ENCODE assay signal across 24 cellular contexts in genomic region chr3:73835945-73836344, GRCh38.
"Had no signal": no experiment of that assay in that cellular context is flagged by ENCODE, and none has a peak within 500 bp of the region (broad histone marks: within the 10 kb centered on the region; RNA-seq: fewer than 3 reads in every experiment).

No MANE protein-coding gene starts in this region.

- H3K27ac ChIP-seq: colonic mucosa, coronary artery, dorsolateral prefrontal cortex, epithelial cell of prostate, esophagus muscularis mucosa, esophagus squamous epithelium, foreskin keratinocyte, gastrocnemius medialis, gastroesophageal sphincter, heart left ventricle, heart right ventricle, hepatocyte had no signal

- H3K36me3 ChIP-seq: colonic mucosa, esophagus muscularis mucosa, esophagus squamous epithelium, gastrocnemius medialis, gastroesophageal sphincter, heart left ventricle, heart right ventricle had no signal

- H3K4me3 ChIP-seq: colonic mucosa, coronary artery, dorsolateral prefrontal cortex, esophagus muscularis mucosa, esophagus squamous epithelium, gastrocnemius medialis, gastroesophageal sphincter, heart left ventricle, heart right ventricle, hepatocyte had no signal

- H3K4me1 ChIP-seq: colonic mucosa, esophagus muscularis mucosa, esophagus squamous epithelium, foreskin keratinocyte, gastrocnemius medialis, gastroesophageal sphincter, heart left ventricle, heart right ventricle had no signal

- H3K9me3 ChIP-seq: colonic mucosa had no signal

- DNase-seq: colonic mucosa; cortex of kidney; dermis blood vessel endothelial cell; dorsolateral prefrontal cortex; effector CD4-positive, alpha-beta T cell; effector CD8-positive, alpha-beta T cell; effector memory CD4-positive, alpha-beta T cell; effector memory CD8-positive, alpha-beta T cell; endodermal cell; erythroblast; esophagus squamous epithelium; foreskin fibroblast; foreskin keratinocyte; foreskin melanocyte; gastrocnemius medialis; glutamatergic neuron; head of caudate nucleus; heart left ventricle; heart right ventricle had no signal
